In genomic region chr9:137969685-137970084, GRCh38 we compare ENCODE assay signal across 21 cellular contexts.
"Had no signal": no experiment of that assay in that cellular context is flagged by ENCODE, and none has a peak within 500 bp of the region (broad histone marks: within the 10 kb centered on the region; RNA-seq: fewer than 3 reads in every experiment).

No MANE protein-coding gene starts in this region.

- H3K4me3 ChIP-seq: dorsolateral prefrontal cortex, esophagus muscularis mucosa, gastroesophageal sphincter, ovary, right atrium auricular region, tibial nerve had no signal

- H3K27ac ChIP-seq: dorsolateral prefrontal cortex, esophagus muscularis mucosa, gastroesophageal sphincter, neutrophil, ovary, right atrium auricular region, tibial nerve had no signal

- H3K36me3 ChIP-seq: esophagus muscularis mucosa, gastroesophageal sphincter, neutrophil, ovary, right atrium auricular region, tibial nerve had no signal

- ATAC-seq: gastroesophageal sphincter; left colon; left ventricle myocardium superior; stimulated activated effector memory CD8-positive, alpha-beta T cell treated with anti-CD3 and anti-CD28 coated beads, Interleukin-12 subunit alpha, Interleukin-12 subunit beta, amount 100 ng/mL, for 72 hours; stimulated activated naive CD8-positive, alpha-beta T cell treated with anti-CD3 and anti-CD28 coated beads, Interleukin-15, Interleukin-2, amounts not matched to agents 100 U/mL and 50 U/mL, for 24 hours had no signal

- H3K4me3 Mint-ChIP-seq: central memory CD8-positive, alpha-beta T cell; immature natural killer cell; naive B cell; nephron; stimulated activated effector memory CD8-positive, alpha-beta T cell treated with anti-CD3 and anti-CD28 coated beads, Interleukin-12 subunit alpha, Interleukin-12 subunit beta, amount 100 ng/mL, for 72 hours had no signal

- H3K9me3 Mint-ChIP-seq: central memory CD8-positive, alpha-beta T cell; immature natural killer cell; stimulated activated effector memory CD8-positive, alpha-beta T cell treated with anti-CD3 and anti-CD28 coated beads, Interleukin-12 subunit alpha, Interleukin-12 subunit beta, amount 100 ng/mL, for 72 hours had no signal

- H3K27ac Mint-ChIP-seq: immature natural killer cell; nephron; stimulated activated effector memory CD8-positive, alpha-beta T cell treated with anti-CD3 and anti-CD28 coated beads, Interleukin-12 subunit alpha, Interleukin-12 subunit beta, amount 100 ng/mL, for 72 hours had no signal

- H3K9me3 ChIP-seq: esophagus muscularis mucosa, neutrophil, ovary, right atrium auricular region, tibial nerve had no signal

- H3K4me1 ChIP-seq: esophagus muscularis mucosa, gastroesophageal sphincter, right atrium auricular region, tibial nerve had no signal

- H3K4me1 Mint-ChIP-seq: central memory CD8-positive, alpha-beta T cell; immature natural killer cell; naive B cell; stimulated activated effector memory CD8-positive, alpha-beta T cell treated with anti-CD3 and anti-CD28 coated beads, Interleukin-12 subunit alpha, Interleukin-12 subunit beta, amount 100 ng/mL, for 72 hours had no signal

- H3K36me3 Mint-ChIP-seq: immature natural killer cell; naive B cell; stimulated activated effector memory CD8-positive, alpha-beta T cell treated with anti-CD3 and anti-CD28 coated beads, Interleukin-12 subunit alpha, Interleukin-12 subunit beta, amount 100 ng/mL, for 72 hours had no signal

- DNase-seq: cortex of kidney; effector memory CD4-positive, alpha-beta T cell; immature natural killer cell; left colon; mesendoderm; naive B cell; small intestine; stimulated activated CD4-positive, alpha-beta T cell treated with anti-CD3 and anti-CD28 coated beads, Interleukin-4, amount 100 ng/mL, for 1 hour; stimulated activated CD8-positive, alpha-beta memory T cell treated with anti-CD3 and anti-CD28 coated beads, Interleukin-4, amount 100 ng/mL, for 48 hours; stimulated activated naive CD8-positive, alpha-beta T cell treated with anti-CD3 and anti-CD28 coated beads, Interleukin-15, Interleukin-2, amounts not matched to agents 100 U/mL and 50 U/mL, for 24 hours had no signal

- H3K27me3 ChIP-seq: dorsolateral prefrontal cortex, neutrophil, ovary, right atrium auricular region, tibial nerve had no signal
